1 cellular context compared by ENCODE assay signal in the genomic region with DNA sequence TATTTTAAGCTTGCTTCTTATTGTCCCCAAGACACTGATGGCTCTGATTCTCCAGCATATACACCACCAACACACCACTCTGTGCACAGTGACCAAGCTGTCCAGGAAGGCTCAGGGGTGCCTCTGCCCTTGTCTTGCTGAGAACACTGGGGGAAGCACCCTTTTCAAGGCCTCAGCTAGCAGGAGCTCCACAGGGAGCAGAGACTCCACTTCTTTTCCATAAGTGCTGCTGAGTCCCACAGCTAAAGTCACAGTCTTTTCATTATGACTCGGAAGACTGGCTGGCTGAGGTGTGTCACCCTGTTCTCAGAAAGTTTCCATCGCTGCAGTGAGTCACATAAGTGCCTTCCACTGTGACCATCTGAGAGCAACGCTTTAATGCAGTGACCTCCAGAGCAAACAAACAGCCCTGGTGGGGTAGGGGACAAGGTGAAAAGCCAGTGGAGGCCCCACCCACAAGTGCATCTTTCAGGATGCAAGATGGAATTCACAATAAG.
TF ChIP-seq lines count a peak whose summit lies in the region.

No MANE protein-coding gene starts in this region.

TF ChIP-seq in HCT116, 20 proteins besides CTCF, POLR2A, EP300 and RAD21 (continued from another document):
- TF ChIP-seq YY1 (IDR thresholded peaks at IDR 0.05; ENCODE audit: extremely low read depth, insufficient replicate concordance, low read depth, low read length) (no peak), EZH2 (IDR thresholded peaks at IDR 0.05) (no peak), CEBPB (IDR thresholded peaks at IDR 0.05; ENCODE audit: low read depth) (no peak), EZH2phosphoT487 (IDR thresholded peaks at IDR 0.05; ENCODE audit: borderline replicate concordance) (no peak), SRF (IDR thresholded peaks at IDR 0.05; ENCODE audit: low read depth) (no peak), POLR2AphosphoS5 (IDR thresholded peaks at IDR 0.05; ENCODE audit: low read depth, low read length) (no peak), EGR1 (IDR thresholded peaks at IDR 0.05; ENCODE audit: low read depth) (no peak), CBX3 (IDR thresholded peaks at IDR 0.05; ENCODE audit: low read depth) (no peak), TCF7L2 (IDR thresholded peaks at IDR 0.05; ENCODE audit: borderline replicate concordance, extremely low read depth, insufficient read depth, insufficient read length) (no peak), ELF1 (IDR thresholded peaks at IDR 0.05; ENCODE audit: borderline replicate concordance, low read depth) (no peak), SP1 (IDR thresholded peaks at IDR 0.05; ENCODE audit: low read depth) (no peak), SIN3A (IDR thresholded peaks at IDR 0.05; ENCODE audit: low read depth) (no peak)
- TF ChIP-seq, protein P1, sequence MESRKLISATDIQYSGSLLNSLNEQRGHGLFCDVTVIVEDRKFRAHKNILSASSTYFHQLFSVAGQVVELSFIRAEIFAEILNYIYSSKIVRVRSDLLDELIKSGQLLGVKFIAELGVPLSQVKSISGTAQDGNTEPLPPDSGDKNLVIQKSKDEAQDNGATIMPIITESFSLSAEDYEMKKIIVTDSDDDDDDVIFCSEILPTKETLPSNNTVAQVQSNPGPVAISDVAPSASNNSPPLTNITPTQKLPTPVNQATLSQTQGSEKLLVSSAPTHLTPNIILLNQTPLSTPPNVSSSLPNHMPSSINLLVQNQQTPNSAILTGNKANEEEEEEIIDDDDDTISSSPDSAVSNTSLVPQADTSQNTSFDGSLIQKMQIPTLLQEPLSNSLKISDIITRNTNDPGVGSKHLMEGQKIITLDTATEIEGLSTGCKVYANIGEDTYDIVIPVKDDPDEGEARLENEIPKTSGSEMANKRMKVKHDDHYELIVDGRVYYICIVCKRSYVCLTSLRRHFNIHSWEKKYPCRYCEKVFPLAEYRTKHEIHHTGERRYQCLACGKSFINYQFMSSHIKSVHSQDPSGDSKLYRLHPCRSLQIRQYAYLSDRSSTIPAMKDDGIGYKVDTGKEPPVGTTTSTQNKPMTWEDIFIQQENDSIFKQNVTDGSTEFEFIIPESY (IDR thresholded peaks at IDR 0.05; ENCODE audit: extremely low read depth, insufficient replicate concordance, low read length), result no peak
- TF ChIP-seq, protein P2, sequence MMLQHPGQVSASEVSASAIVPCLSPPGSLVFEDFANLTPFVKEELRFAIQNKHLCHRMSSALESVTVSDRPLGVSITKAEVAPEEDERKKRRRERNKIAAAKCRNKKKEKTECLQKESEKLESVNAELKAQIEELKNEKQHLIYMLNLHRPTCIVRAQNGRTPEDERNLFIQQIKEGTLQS (IDR thresholded peaks at IDR 0.05), result no peak
- TF ChIP-seq, protein P3, sequence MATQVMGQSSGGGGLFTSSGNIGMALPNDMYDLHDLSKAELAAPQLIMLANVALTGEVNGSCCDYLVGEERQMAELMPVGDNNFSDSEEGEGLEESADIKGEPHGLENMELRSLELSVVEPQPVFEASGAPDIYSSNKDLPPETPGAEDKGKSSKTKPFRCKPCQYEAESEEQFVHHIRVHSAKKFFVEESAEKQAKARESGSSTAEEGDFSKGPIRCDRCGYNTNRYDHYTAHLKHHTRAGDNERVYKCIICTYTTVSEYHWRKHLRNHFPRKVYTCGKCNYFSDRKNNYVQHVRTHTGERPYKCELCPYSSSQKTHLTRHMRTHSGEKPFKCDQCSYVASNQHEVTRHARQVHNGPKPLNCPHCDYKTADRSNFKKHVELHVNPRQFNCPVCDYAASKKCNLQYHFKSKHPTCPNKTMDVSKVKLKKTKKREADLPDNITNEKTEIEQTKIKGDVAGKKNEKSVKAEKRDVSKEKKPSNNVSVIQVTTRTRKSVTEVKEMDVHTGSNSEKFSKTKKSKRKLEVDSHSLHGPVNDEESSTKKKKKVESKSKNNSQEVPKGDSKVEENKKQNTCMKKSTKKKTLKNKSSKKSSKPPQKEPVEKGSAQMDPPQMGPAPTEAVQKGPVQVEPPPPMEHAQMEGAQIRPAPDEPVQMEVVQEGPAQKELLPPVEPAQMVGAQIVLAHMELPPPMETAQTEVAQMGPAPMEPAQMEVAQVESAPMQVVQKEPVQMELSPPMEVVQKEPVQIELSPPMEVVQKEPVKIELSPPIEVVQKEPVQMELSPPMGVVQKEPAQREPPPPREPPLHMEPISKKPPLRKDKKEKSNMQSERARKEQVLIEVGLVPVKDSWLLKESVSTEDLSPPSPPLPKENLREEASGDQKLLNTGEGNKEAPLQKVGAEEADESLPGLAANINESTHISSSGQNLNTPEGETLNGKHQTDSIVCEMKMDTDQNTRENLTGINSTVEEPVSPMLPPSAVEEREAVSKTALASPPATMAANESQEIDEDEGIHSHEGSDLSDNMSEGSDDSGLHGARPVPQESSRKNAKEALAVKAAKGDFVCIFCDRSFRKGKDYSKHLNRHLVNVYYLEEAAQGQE (IDR thresholded peaks at IDR 0.05; ENCODE audit: low read depth), result no peak
